ENCODE assay signal across 27 cellular contexts in the genomic region with DNA sequence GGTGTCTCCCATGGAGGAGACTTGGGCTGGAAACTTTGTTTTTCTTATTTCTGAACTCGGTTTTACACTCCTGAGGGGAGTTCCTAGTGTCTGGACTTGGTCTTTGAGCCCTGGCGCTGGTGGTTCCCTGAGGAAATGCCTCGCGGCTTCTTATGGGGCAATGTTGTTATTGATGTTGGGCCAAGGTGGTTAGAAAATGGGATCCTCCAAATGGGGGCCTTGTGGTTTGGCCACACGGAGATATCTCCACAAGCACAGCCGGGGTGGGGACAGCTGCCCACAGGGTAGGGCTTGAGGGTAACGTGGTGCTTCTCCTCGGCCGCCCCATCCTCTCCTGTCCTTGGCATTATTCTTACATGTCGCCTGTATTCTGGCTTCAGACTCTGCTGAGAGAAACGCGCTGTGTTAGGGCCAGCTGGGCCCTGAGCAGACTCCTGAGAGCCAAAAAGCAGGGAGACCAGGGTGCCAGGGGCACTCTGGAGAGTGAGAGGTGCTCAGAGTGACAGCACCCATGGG.
A peak's percentile ranks its signal among the peaks of the same experiment; 100 is the strongest.
DNase-seq lines count a peak whose midpoint lies in the region; ATAC-seq and TF ChIP-seq lines count a peak whose summit lies in the region.
"Had no signal": no experiment of that assay in that cellular context is flagged by ENCODE, and none has a peak within 500 bp of the region (broad histone marks: within the 10 kb centered on the region; RNA-seq: fewer than 3 reads in every experiment).

No MANE protein-coding gene starts in this region.

- H4K20me1 ChIP-seq in GM23248 (ENCODE audit: insufficient read depth), result no peaks in the 10 kb centered on the region

- H3K27me3 Mint-ChIP-seq in chondrocyte (ENCODE audit: low read depth), result no peaks in the 10 kb centered on the region
- no peaks in the 10 kb centered on the region for H3K27me3 Mint-ChIP-seq in Calu3 (ENCODE audit: unreplicated experiment)
- H3K27me3 Mint-ChIP-seq: activated CD4-positive, alpha-beta memory T cell treated with anti-CD3 and anti-CD28 coated beads for 36 hours; activated naive CD8-positive, alpha-beta T cell treated with anti-CD3 and anti-CD28 coated beads, Interleukin-2, amount 10 ng/mL, durations not matched to agents 7 days and 5 days had no signal

- H3K4me3 Mint-ChIP-seq in chondrocyte (ENCODE audit: unreplicated experiment) (peak overlapping the region; percentile 33), Calu3 (ENCODE audit: low read depth, unreplicated experiment) (no peak overlapping the region)
- H3K4me3 Mint-ChIP-seq: activated CD4-positive, alpha-beta memory T cell treated with anti-CD3 and anti-CD28 coated beads for 36 hours; activated naive CD8-positive, alpha-beta T cell treated with anti-CD3 and anti-CD28 coated beads, Interleukin-2, amount 10 ng/mL, durations not matched to agents 7 days and 5 days; CD8-positive, alpha-beta T cell had no signal

- WGBS in GM23248 (ENCODE audit: low coverage in 1 of 2, low lambda C conversion rate in 2 of 2, missing lambda C conversion rate in 2 of 2), 2 experiments, result 51 to 60% methylated on average over 12 of the region's 12 CpGs
- 66% methylated on average over 12 of the region's 12 CpGs for WGBS in right cardiac atrium

- in situ Hi-C loops in GM23248 (cut with MboI), result no loop called here

- H3K27ac ChIP-seq in GM23248, result no peak overlapping the region
- H3K27ac ChIP-seq in right cardiac atrium (ENCODE audit: low read length), result peak overlapping the region; percentile 15
- no peak overlapping the region for H3K27ac ChIP-seq in skeletal muscle tissue (ENCODE audit: low read depth, low read length)
- H3K27ac ChIP-seq: foreskin keratinocyte, KMS-11, lower lobe of right lung, uterus had no signal

- H3K36me3 Mint-ChIP-seq in chondrocyte (ENCODE audit: low read depth) (peaks cover 6% of the 10 kb centered on the region), Calu3 (ENCODE audit: insufficient read depth, unreplicated experiment) (no peaks in the 10 kb centered on the region)
- H3K36me3 Mint-ChIP-seq: activated CD4-positive, alpha-beta memory T cell treated with anti-CD3 and anti-CD28 coated beads for 36 hours; CD8-positive, alpha-beta T cell had no signal

- CTCF ChIA-PET in Calu3 (lab: Charles Lee), result interaction anchor here (0.7 kb wide), 1 partner anchor 49 kb away, joined by 4 read pairs; no protein-coding TSS in a partner anchor

- peaks cover 35% of the 10 kb centered on the region for H3K4me1 Mint-ChIP-seq in chondrocyte (ENCODE audit: low read depth)
- H3K4me1 Mint-ChIP-seq in Calu3 (ENCODE audit: low read depth, unreplicated experiment), result no peaks in the 10 kb centered on the region
- H3K4me1 Mint-ChIP-seq: activated naive CD8-positive, alpha-beta T cell treated with anti-CD3 and anti-CD28 coated beads, Interleukin-2, amount 10 ng/mL, durations not matched to agents 7 days and 5 days had no signal

- H3K9me3 Mint-ChIP-seq in chondrocyte (ENCODE audit: low read depth), result peaks cover 17% of the 10 kb centered on the region
- H3K9me3 Mint-ChIP-seq in Calu3 (ENCODE audit: low read depth, unreplicated experiment), result peaks cover 4% of the 10 kb centered on the region

- H3K27me3 ChIP-seq in GM23248 (replicated peaks; ENCODE audit: insufficient read depth) (no peaks in the 10 kb centered on the region), right cardiac atrium (ENCODE audit: control insufficient read depth, insufficient read depth) (no peaks in the 10 kb centered on the region), skeletal muscle tissue (ENCODE audit: control insufficient read depth in 3 of 3, insufficient read depth in 3 of 3, low read length in 3 of 3) (no peaks in the 10 kb centered on the region)
- H3K27me3 ChIP-seq: dorsolateral prefrontal cortex, foreskin keratinocyte, uterus had no signal

- H3K9me3 ChIP-seq in GM23248 (ENCODE audit: low read depth) (peaks cover 11% of the 10 kb centered on the region), right cardiac atrium (ENCODE audit: control insufficient read depth, low read length) (no peaks in the 10 kb centered on the region), skeletal muscle tissue (ENCODE audit: control insufficient read depth in 3 of 3, low read length in 3 of 3) (peaks cover 2 to 10% (median 6%) of the 10 kb centered on the region in 3 donors)

- H3K79me2 ChIP-seq in GM23248 (ENCODE audit: insufficient read depth), result no peaks in the 10 kb centered on the region

- no TSS peak for BruUV-seq in Calu3 (replicated peaks; lab: Mats Ljungman, UMichigan)

- H3K36me3 ChIP-seq in GM23248 (ENCODE audit: low read depth), result 0 out of 2 replicates have a peak, but pooled peaks cover 4% of the 10 kb centered on the region
- H3K36me3 ChIP-seq in skeletal muscle tissue (ENCODE audit: control insufficient read depth in 3 of 3, insufficient read depth in 3 of 3, low read length in 3 of 3), result no peaks in the 10 kb centered on the region
- H3K36me3 ChIP-seq: lower lobe of right lung, uterus had no signal

- no peak overlapping the region for H3K4me3 ChIP-seq in GM23248
- no peak overlapping the region for H3K4me3 ChIP-seq in right cardiac atrium (ENCODE audit: low read length)
- no peak overlapping the region for H3K4me3 ChIP-seq in skeletal muscle tissue (ENCODE audit: low read length in 3 of 3)
- H3K4me3 ChIP-seq: dorsolateral prefrontal cortex, GM12878, lower lobe of right lung, uterus had no signal

- no peaks in the 10 kb centered on the region for H3K9me2 ChIP-seq in GM23248 (ENCODE audit: insufficient read depth)

- H3K4me1 ChIP-seq in GM23248 (ENCODE audit: insufficient read depth) (no peaks in the 10 kb centered on the region), right cardiac atrium (ENCODE audit: control insufficient read depth, insufficient read depth, low read length) (peaks cover 9% of the 10 kb centered on the region), skeletal muscle tissue (ENCODE audit: control insufficient read depth in 3 of 3, insufficient read depth in 3 of 3, low read length in 3 of 3) (peaks cover 14 to 26% (median 23%) of the 10 kb centered on the region in 3 donors)
- H3K4me1 ChIP-seq: foreskin keratinocyte, uterus had no signal

- ATAC-seq in right cardiac atrium (peak; percentile 43 to 62), GM21619 (IDR thresholded peaks at IDR 0.05; ENCODE audit: unreplicated experiment) (no peak)
- ATAC-seq: CD8-positive, alpha-beta T cell; foreskin keratinocyte; GM12878; lower lobe of right lung had no signal

- peak overlapping the region; percentile 68 for H3K27ac Mint-ChIP-seq in chondrocyte (ENCODE audit: unreplicated experiment)
- H3K27ac Mint-ChIP-seq in Calu3 (ENCODE audit: unreplicated experiment), result no peak overlapping the region
- H3K27ac Mint-ChIP-seq: activated CD4-positive, alpha-beta memory T cell treated with anti-CD3 and anti-CD28 coated beads for 36 hours; activated naive CD8-positive, alpha-beta T cell treated with anti-CD3 and anti-CD28 coated beads, Interleukin-2, amount 10 ng/mL, durations not matched to agents 7 days and 5 days; CD8-positive, alpha-beta T cell had no signal

- no peaks in the 10 kb centered on the region for H3F3A ChIP-seq in GM23248 (ENCODE audit: insufficient read depth)

- intact Hi-C loops in right cardiac atrium (cut with DNase I), result no loop called here
- intact Hi-C loops in Calu3 (cut with micrococcal nuclease; ENCODE audit: unreplicated experiment), result no loop called here

- H2AFZ ChIP-seq in GM23248, result no peak overlapping the region

- no peak overlapping the region for H3K4me2 ChIP-seq in GM23248 (ENCODE audit: unreplicated experiment)
- H3K4me2 ChIP-seq: KMS-11 had no signal

- TF ChIP-seq CTCF in chondrocyte (IDR thresholded peaks at IDR 0.05) (no peak), Calu3 (IDR thresholded peaks at IDR 0.05; ENCODE audit: unreplicated experiment) (no peak)

- DNase-seq in GM23248 (peak; percentile 17), chondrocyte (ENCODE audit: low spot score) (no peak), right cardiac atrium (peak; percentile 56 to 83 (median 75)), cortex of kidney (lab: John Stamatoyannopoulos, UW) (no peak), A172 (ENCODE audit: low spot score) (no peak), Calu3 (no peak)
- DNase-seq: activated CD4-positive, alpha-beta memory T cell treated with anti-CD3 and anti-CD28 coated beads for 36 hours; activated CD4-positive, CD25-positive, alpha-beta regulatory T cell; activated effector memory CD4-positive, alpha-beta T cell treated with Interleukin-2 at 50 U/mL for 16 hours; activated naive CD8-positive, alpha-beta T cell treated with anti-CD3 and anti-CD28 coated beads, Interleukin-2, amount 10 ng/mL, durations not matched to agents 7 days and 5 days; CD8-positive, alpha-beta T cell; DMS53; dorsolateral prefrontal cortex; foreskin keratinocyte; hippocampal formation; lower lobe of right lung; NCI-H1048; NCI-H1930; NCI-H748 treated with DMSO at 0.1 percent for 48 hours; retina; substantia nigra; T1000; uterus had no signal

- H3K9ac ChIP-seq in GM23248, result no peak overlapping the region
- peak overlapping the region in 2 of 3 donors; percentile 24 to 46 for H3K9ac ChIP-seq in skeletal muscle tissue (ENCODE audit: low read depth in 1 of 3, low read length in 3 of 3)
- H3K9ac ChIP-seq: KMS-11 had no signal

Comparison
In these comparisons a context has a peak if more than half of its experiments do, and no peak if none do; other contexts are left out.
1. DNase-seq: peak in GM23248 (single experiment) and right cardiac atrium (3 of 3); none in chondrocyte (single experiment), cortex of kidney (single experiment), A172 (single experiment) and Calu3 (single experiment).